4 cellular contexts compared by ENCODE assay signal in genomic region chr11:71576688-71577465, GRCh38. TPM values are rescaled to one million over a fixed set of nuclear protein-coding genes. Genes with fewer than 3 reads are reported as not detected.
"Had no signal": no experiment of that assay in that cellular context is flagged by ENCODE, and none has a peak within 500 bp of the region (broad histone marks: within the 10 kb centered on the region; RNA-seq: fewer than 3 reads in every experiment).

No MANE protein-coding gene starts in this region.

RNA-seq across cellular contexts. Expression of gene KRTAP5-11, which starts 5.8 kb away (rescaled TPM):
- total RNA-seq: LHCN-M2, M059J, MCF 10A, NCI-H460 had no signal

RNA-seq across cellular contexts. Expression of gene KRTAP5-10, which starts 11.5 kb away (rescaled TPM):
- total RNA-seq: LHCN-M2, M059J, MCF 10A, NCI-H460 had no signal

RNA-seq across cellular contexts. Expression of gene KRTAP5-9, which starts 28.7 kb away (rescaled TPM):
- total RNA-seq: LHCN-M2, M059J, MCF 10A, NCI-H460 had no signal

RNA-seq across cellular contexts. Expression of gene KRTAP5-8, which starts 39.1 kb away (rescaled TPM):
- total RNA-seq: LHCN-M2, M059J, MCF 10A, NCI-H460 had no signal

RNA-seq across cellular contexts. Expression of gene KRTAP5-7, which starts 49.8 kb away (rescaled TPM):
- total RNA-seq: LHCN-M2, M059J, MCF 10A, NCI-H460 had no signal
